9 cellular contexts compared by ENCODE assay signal in the genomic region with DNA sequence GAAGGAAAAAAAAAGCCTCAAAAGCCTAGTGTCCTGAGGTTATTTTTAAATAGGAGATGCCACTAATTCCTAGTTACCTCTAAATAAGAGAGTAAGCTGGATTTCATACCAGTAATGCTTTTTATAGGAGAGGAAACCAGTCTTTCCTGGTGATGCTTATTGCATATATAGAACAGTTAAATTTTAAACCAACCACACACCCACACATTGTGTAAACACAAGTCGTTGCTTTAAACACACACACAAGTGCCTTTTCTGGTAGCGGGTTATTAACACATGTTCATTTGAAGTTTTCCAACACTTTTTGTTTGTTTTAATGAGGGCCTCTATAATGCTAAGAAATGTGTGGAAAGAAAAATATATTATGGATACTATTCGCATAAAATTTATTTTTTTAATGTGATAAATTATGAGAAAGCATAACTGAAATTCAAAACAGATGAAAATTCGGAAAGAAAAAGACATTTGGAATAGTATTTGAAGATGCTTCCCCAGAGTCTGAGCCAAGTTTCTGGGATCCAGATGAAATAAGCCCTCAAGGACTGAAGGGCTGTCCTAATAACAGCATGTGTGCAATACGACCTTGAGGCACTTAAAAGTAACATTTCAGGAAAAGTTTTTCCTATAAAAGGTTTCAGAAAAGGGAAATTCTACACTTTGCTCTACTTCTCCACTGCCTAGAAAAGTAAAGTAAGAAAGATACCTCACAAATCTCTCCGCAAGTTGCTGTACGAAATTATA. TPM values are rescaled to one million over a fixed set of nuclear protein-coding genes. Genes with fewer than 3 reads are reported as not detected.
DNase-seq lines count a peak whose midpoint lies in the region; ATAC-seq and TF ChIP-seq lines count a peak whose summit lies in the region.
"Had no signal": no experiment of that assay in that cellular context is flagged by ENCODE, and none has a peak within 500 bp of the region (broad histone marks: within the 10 kb centered on the region; RNA-seq: fewer than 3 reads in every experiment).

No MANE protein-coding gene starts in this region.

- TSS peak; percentile 59 for BruUV-seq in Panc1 (replicated peaks; lab: Mats Ljungman, UMichigan)

- no peaks in the 10 kb centered on the region for H3K27me3 ChIP-seq in Panc1 (ENCODE audit: control insufficient read depth, insufficient read depth, low read length)
- no peaks in the 10 kb centered on the region for H3K27me3 ChIP-seq in esophagus muscularis mucosa
- peaks cover 2% of the 10 kb centered on the region for H3K27me3 ChIP-seq in trophoblast cell (ENCODE audit: insufficient read depth, low read length)

- TF ChIP-seq CTCF in Panc1 (IDR thresholded peaks at IDR 0.05): no peak
- TF ChIP-seq CTCF in esophagus muscularis mucosa (IDR thresholded peaks at IDR 0.05): no peak

- H3K4me3 ChIP-seq in Panc1 (ENCODE audit: low read depth in 2 of 2, low read length in 2 of 2) (peak overlapping the region; percentile 85 to 93), esophagus muscularis mucosa (peak overlapping the region; percentile 81 to 94 (median 90)), trophoblast cell (ENCODE audit: low read depth, low read length) (no peak overlapping the region)

- peaks cover 8% of the 10 kb centered on the region for H3K79me2 ChIP-seq in trophoblast cell (ENCODE audit: control insufficient read depth, insufficient read depth, low read length, poor library complexity)

- 24% methylated on average over 7 of the region's 7 CpGs for WGBS in esophagus muscularis mucosa
- WGBS in trophoblast cell (ENCODE audit: extremely low coverage, insufficient coverage, insufficient read length): 100% methylated on average over 1 of the region's 7 CpGs

- no peak overlapping the region for H2BK5ac ChIP-seq in trophoblast cell (ENCODE audit: low read depth, low read length, poor library complexity)

- CTCF ChIA-PET in Panc1 (lab: Charles Lee): no interaction called here

- intact Hi-C loops in Panc1 (cut with micrococcal nuclease; ENCODE audit: unreplicated experiment) (loop anchor here (5.0 kb wide), 1 partner anchor 111 kb away; no protein-coding TSS in a partner anchor), esophagus muscularis mucosa (cut with DNase I) (loop anchor here (5.0 kb wide), 2 partner anchors 111 to 1129 kb away; no protein-coding TSS in a partner anchor)

- H3K9me3 ChIP-seq in Panc1 (ENCODE audit: control insufficient read depth, insufficient read depth, low read depth, low read length) (no peaks in the 10 kb centered on the region), esophagus muscularis mucosa (no peaks in the 10 kb centered on the region), trophoblast cell (ENCODE audit: insufficient read depth, low read depth, low read length) (no peaks in the 10 kb centered on the region)

- H3K79me1 ChIP-seq in trophoblast cell (ENCODE audit: low read length): peaks cover 9% of the 10 kb centered on the region

- H2AK5ac ChIP-seq in trophoblast cell (ENCODE audit: low read length): no peak overlapping the region

- peak overlapping the region; percentile 74 for H3K27ac ChIP-seq in Panc1 (ENCODE audit: low read length)
- H3K27ac ChIP-seq in esophagus muscularis mucosa (replicated peaks in 1 of 4): peak overlapping the region; percentile 92 to 95 (median 95)
- no peak overlapping the region for H3K27ac ChIP-seq in trophoblast cell (ENCODE audit: low read depth, low read length)

- no peak overlapping the region for H4K8ac ChIP-seq in trophoblast cell (ENCODE audit: low read depth, low read length)

- DNase-seq in DMS53 treated with DMSO at 0.1 percent for 48 hours (lab: John Stamatoyannopoulos, UW; ENCODE audit: unreplicated experiment): peak; percentile 41
- DNase-seq in Panc1 (ENCODE audit: low read depth, low spot score): no peak
- DNase-seq in esophagus muscularis mucosa (ENCODE audit: extremely low spot score): no peak
- DNase-seq in trophoblast cell: no peak
- DNase-seq in SHP77 treated with DMSO at 0.1 percent for 48 hours (lab: John Stamatoyannopoulos, UW): no peak
- no peak for DNase-seq in activated CD4-positive, alpha-beta T cell treated with anti-CD3 and anti-CD28 coated beads for 48 hours
- DNase-seq: activated CD8-positive, alpha-beta memory T cell treated with anti-CD3 and anti-CD28 coated beads for 24 hours had no signal

- H3K14ac ChIP-seq in trophoblast cell (ENCODE audit: low read length): no peak overlapping the region

- in situ Hi-C loops in Panc1 (cut with HindIII; ENCODE audit: low pct_unique_long_range_greater_than_20kb, low sequenced_read_pairs): no loop called here

- no peak overlapping the region for H2BK120ac ChIP-seq in trophoblast cell (ENCODE audit: insufficient read depth, low read length, poor library complexity)

- no peak for TF ChIP-seq POLR2A in esophagus muscularis mucosa (IDR thresholded peaks at IDR 0.05; ENCODE audit: low read depth)

- no peak overlapping the region for H3K18ac ChIP-seq in trophoblast cell (ENCODE audit: low read length)

- peaks cover 15% of the 10 kb centered on the region for H3K36me3 ChIP-seq in Panc1 (ENCODE audit: control insufficient read depth, insufficient read depth, low read length)
- peaks cover 10 to 35% (median 30%) of the 10 kb centered on the region in 4 donors for H3K36me3 ChIP-seq in esophagus muscularis mucosa
- peaks cover 0 to 3% of the 10 kb centered on the region in 2 experiments for H3K36me3 ChIP-seq in trophoblast cell (ENCODE audit: control insufficient read depth in 1 of 2, insufficient read depth in 2 of 2, low read length in 2 of 2)

- no peak for ATAC-seq in Panc1
- ATAC-seq in GM21529 (IDR thresholded peaks at IDR 0.05; ENCODE audit: unreplicated experiment): no peak
- ATAC-seq in HG03196 (IDR thresholded peaks at IDR 0.05; ENCODE audit: unreplicated experiment): no peak

- H3K4me2 ChIP-seq in trophoblast cell (ENCODE audit: low read length): peak overlapping the region; percentile 88

- H2BK12ac ChIP-seq in trophoblast cell (ENCODE audit: low read length): no peak overlapping the region

- no peak overlapping the region for H4K91ac ChIP-seq in trophoblast cell (ENCODE audit: low read depth, low read length)

- H4K12ac ChIP-seq in trophoblast cell (ENCODE audit: low read depth, low read length): no peak overlapping the region

- no peak overlapping the region for H3K23ac ChIP-seq in trophoblast cell (ENCODE audit: low read length)

- POLR2A ChIA-PET in Panc1 (lab: Charles Lee): interaction anchor here (0.7 kb wide), 1 partner anchor 57 kb away, joined by 3 read pairs; no protein-coding TSS in a partner anchor

- H3K4me1 ChIP-seq in Panc1 (ENCODE audit: control insufficient read depth, insufficient read depth, low read length) (peaks cover 28% of the 10 kb centered on the region), esophagus muscularis mucosa (peaks cover 24 to 62% (median 54%) of the 10 kb centered on the region in 4 donors), trophoblast cell (ENCODE audit: control insufficient read depth in 1 of 2, insufficient read depth in 2 of 2, low read length in 2 of 2) (peaks cover 0 to 2% of the 10 kb centered on the region in 2 experiments)

- no peak overlapping the region for H2AFZ ChIP-seq in trophoblast cell (ENCODE audit: insufficient read depth, low read length, poor library complexity)

- no peak overlapping the region for H3K9ac ChIP-seq in trophoblast cell (ENCODE audit: low read length)

- no peak for TF ChIP-seq EP300 in esophagus muscularis mucosa (IDR thresholded peaks at IDR 0.05)

- H3K4ac ChIP-seq in trophoblast cell (ENCODE audit: low read depth, low read length): no peak overlapping the region

RNA-seq across cellular contexts. Expression of gene ANTXR2, which starts 2.0 kb away (rescaled TPM):
- 27.8 TPM for total RNA-seq in Panc1 (2021; ENCODE audit: unreplicated experiment)
- 14.8 TPM for polyA plus RNA-seq in Panc1 (2012; ENCODE audit: insufficient read length)
- total RNA-seq in esophagus muscularis mucosa: 100 to 1,000 TPM; 319 to 518 (median 329) TPM
- 8.8 and 9.2 TPM in 2 replicates for polyA plus RNA-seq in trophoblast cell (2013)

Comparison
In these comparisons a context has a peak if more than half of its experiments do, and no peak if none do; other contexts are left out.
1. RNA of gene ANTXR2, which starts 2.0 kb away (total RNA-seq): 319 to 518 TPM in esophagus muscularis mucosa; 27.8 TPM in Panc1 (single experiment); every median in the first group is over 10 times any median in the second.